ENCODE assay signal across 8 cellular contexts in genomic region chr6:158072083-158072721, GRCh38.
DNase-seq lines count a peak whose midpoint lies in the region; ATAC-seq lines count a peak whose summit lies in the region.

No MANE protein-coding gene starts in this region.

- no peaks in the 10 kb centered on the region for H3K36me3 ChIP-seq in BLaER1 treated with 17β-estradiol and CSF1 and Interleukin-3, amounts not matched to agents 10 nM and 100 nM

- peaks cover 0 to 3% (median 0%) of the 10 kb centered on the region in 11 experiments; a peak in 1 of 22 replicates for H3K27me3 ChIP-seq in BLaER1 treated with 17β-estradiol and CSF1 and Interleukin-3, amounts not matched to agents 10 nM and 100 nM

- H3K4me1 ChIP-seq in BLaER1 treated with 17β-estradiol and CSF1 and Interleukin-3, amounts not matched to agents 10 nM and 100 nM, result peaks cover 8 to 29% (median 16%) of the 10 kb centered on the region in 10 experiments

- no peaks in the 10 kb centered on the region for H4K20me1 ChIP-seq in BLaER1 treated with 17β-estradiol and CSF1 and Interleukin-3, amounts not matched to agents 10 nM and 100 nM

- H3K4me2 ChIP-seq in BLaER1 treated with 17β-estradiol and CSF1 and Interleukin-3, amounts not matched to agents 10 nM and 100 nM, result peak overlapping the region in 8 of 11 experiments; percentile 1 to 64 (median 41); a peak in 13 of 22 replicates

- H3K27ac ChIP-seq in BLaER1 treated with 17β-estradiol and CSF1 and Interleukin-3, amounts not matched to agents 10 nM and 100 nM, result no peak overlapping the region

- H3K9me3 ChIP-seq in BLaER1 treated with 17β-estradiol and CSF1 and Interleukin-3, amounts not matched to agents 10 nM and 100 nM (replicated peaks in 1 of 11), result no peaks in the 10 kb centered on the region

- H3K4me3 ChIP-seq in BLaER1 treated with 17β-estradiol and CSF1 and Interleukin-3, amounts not matched to agents 10 nM and 100 nM, result no peak overlapping the region

- 0 out of 22 replicates have a peak overlapping the region, but pooled peaks of 1 of the 11 experiments have one; percentile 8 for H3K9ac ChIP-seq in BLaER1 treated with 17β-estradiol and CSF1 and Interleukin-3, amounts not matched to agents 10 nM and 100 nM

- no peak for ATAC-seq in GM21515 (IDR thresholded peaks at IDR 0.05; ENCODE audit: unreplicated experiment)

- DNase-seq in GOT3 (lab: John Stamatoyannopoulos, UW) (peak; percentile 14), NCI-H345 treated with DMSO at 0.1 percent for 48 hours (lab: John Stamatoyannopoulos, UW; ENCODE audit: unreplicated experiment) (peak; percentile 31), kidney glomerular epithelial cell (lab: John Stamatoyannopoulos, UW) (peak; percentile 37)
- DNase-seq in activated CD4-positive, alpha-beta T cell treated with anti-CD3 and anti-CD28 coated beads for 1 hour, result peak; percentile 52
- peak; percentile 43 for DNase-seq in central memory CD4-positive, alpha-beta T cell
- DNase-seq in stimulated activated CD4-positive, alpha-beta T cell treated with anti-CD3 and anti-CD28 coated beads, Interleukin-2, amount 100 ng/mL, for 4 hours (ENCODE audit: low read depth), result peak; percentile 39
